In genomic region chr4:7974425-7974824, GRCh38 we compare ENCODE assay signal across 26 cellular contexts.
"Had no signal": no experiment of that assay in that cellular context is flagged by ENCODE, and none has a peak within 500 bp of the region (broad histone marks: within the 10 kb centered on the region; RNA-seq: fewer than 3 reads in every experiment).

No MANE protein-coding gene starts in this region.

- DNase-seq: heart left ventricle; kidney glomerular epithelial cell; left cardiac atrium; lower lobe of right lung; mammary epithelial cell; nucleus accumbens; right cardiac atrium; small intestine; spleen; stimulated activated CD4-positive, alpha-beta T cell treated with anti-CD3 and anti-CD28 coated beads, Interleukin-4, amount 100 ng/mL, for 24 hours; stimulated activated CD8-positive, alpha-beta memory T cell treated with anti-CD3 and anti-CD28 coated beads, Interleukin-4, amount 100 ng/mL, for 48 hours; stimulated activated naive B cell treated with anti-CD40 and anti-IgM and Interleukin-4, amounts not matched to agents 10 μg/mL and 1 μg/mL and 100 μg/mL, for 72 hours; stimulated activated naive CD8-positive, alpha-beta T cell treated with anti-CD3 and anti-CD28 coated beads, Interleukin-15, Interleukin-2, amounts not matched to agents 100 U/mL and 50 U/mL, for 24 hours; stomach; testis; thyroid gland; transverse colon; upper lobe of left lung had no signal

- H3K4me3 Mint-ChIP-seq: nephron; neural crest cell; stimulated activated naive B cell treated with anti-CD40 and anti-IgM and Interleukin-4, amounts not matched to agents 10 μg/mL and 1 μg/mL and 100 μg/mL, for 72 hours had no signal

- H3K27ac ChIP-seq: heart left ventricle, hepatocyte, lower lobe of right lung, pancreas, prostate gland, testis, thyroid gland, upper lobe of left lung had no signal

- ATAC-seq: heart left ventricle; left cardiac atrium; left lobe of liver; lower lobe of right lung; pancreas; right cardiac atrium; sciatic nerve; stimulated activated naive B cell treated with anti-CD40 and anti-IgM and Interleukin-4, amounts not matched to agents 10 μg/mL and 1 μg/mL and 100 μg/mL, for 72 hours; stimulated activated naive CD8-positive, alpha-beta T cell treated with anti-CD3 and anti-CD28 coated beads, Interleukin-15, Interleukin-2, amounts not matched to agents 100 U/mL and 50 U/mL, for 24 hours had no signal

- FAIRE-seq: keratinocyte, pancreas, small intestine had no signal

- H3K27ac Mint-ChIP-seq: stimulated activated naive B cell treated with anti-CD40 and anti-IgM and Interleukin-4, amounts not matched to agents 10 μg/mL and 1 μg/mL and 100 μg/mL, for 72 hours had no signal

- H3K9me3 ChIP-seq: heart left ventricle, lower lobe of right lung, pancreas, prostate gland, spleen, stomach, testis, thyroid gland, transverse colon, upper lobe of left lung had no signal

- H3K4me1 ChIP-seq: pancreas, testis had no signal

- H3K36me3 ChIP-seq: heart left ventricle, lower lobe of right lung, pancreas, prostate gland, stomach, thyroid gland, transverse colon, upper lobe of left lung had no signal

- H3K27me3 ChIP-seq: heart left ventricle, hepatocyte, pancreas, spleen, stomach, testis, thyroid gland, transverse colon, upper lobe of left lung had no signal

- H3K9me3 Mint-ChIP-seq: nephron, neural crest cell had no signal

- H3K4me3 ChIP-seq: heart left ventricle, hepatocyte, lower lobe of right lung, pancreas, prostate gland, spleen, stomach, testis, thyroid gland, transverse colon, upper lobe of left lung had no signal
